25 cellular contexts compared by ENCODE assay signal in genomic region chr15:36843822-36844221, GRCh38.
"Had no signal": no experiment of that assay in that cellular context is flagged by ENCODE, and none has a peak within 500 bp of the region (broad histone marks: within the 10 kb centered on the region; RNA-seq: fewer than 3 reads in every experiment).

No MANE protein-coding gene starts in this region.

- H3K36me3 ChIP-seq: breast epithelium, Peyer's patch had no signal

- H3K4me1 ChIP-seq: breast epithelium, Peyer's patch had no signal

- H3K27me3 ChIP-seq: breast epithelium, Peyer's patch had no signal

- DNase-seq: activated CD4-positive, alpha-beta memory T cell treated with anti-CD3 and anti-CD28 coated beads, Interleukin-2, amount 10 ng/mL, durations not matched to agents 7 days and 5 days; activated CD4-positive, alpha-beta T cell treated with anti-CD3 and anti-CD28 coated beads for 36 hours; activated CD4-positive, alpha-beta T cell treated with anti-CD3 and anti-CD28 coated beads, Interleukin-2, amount 50 U/mL, for 1 hour; activated gamma-delta T cell; activated naive CD4-positive, alpha-beta T cell treated with anti-CD3 and anti-CD28 coated beads for 36 hours; activated naive CD8-positive, alpha-beta T cell treated with anti-CD3 and anti-CD28 coated beads for 36 hours; activated T-cell treated with anti-CD3 and anti-CD28 coated beads for 4 hours; activated T-cell treated with anti-CD3 and anti-CD28 coated beads, Interleukin-2, amount 50 U/mL, for 48 hours; caudate nucleus; Karpas-422; MM.1S; NCI-H2171; NCI-H226; NCI-H526; NCI-H82; Peyer's patch; T-cell; T-helper 2 cell; T1000 had no signal

- FAIRE-seq: TTC549 had no signal

- H3K9me3 ChIP-seq: breast epithelium, Peyer's patch had no signal

- ATAC-seq: activated CD4-positive, alpha-beta T cell treated with anti-CD3 and anti-CD28 coated beads for 36 hours; activated T-helper 17 cell treated with anti-CD3 and anti-CD28 coated beads, Interleukin-2, amount 50 U/mL, for 72 hours; T-cell had no signal

- H3K27ac ChIP-seq: breast epithelium, coronary artery, Peyer's patch, RWPE1, VCaP had no signal

- H3K4me3 ChIP-seq: breast epithelium, coronary artery, Peyer's patch had no signal
